9 cellular contexts compared by ENCODE assay signal in the genomic region with DNA sequence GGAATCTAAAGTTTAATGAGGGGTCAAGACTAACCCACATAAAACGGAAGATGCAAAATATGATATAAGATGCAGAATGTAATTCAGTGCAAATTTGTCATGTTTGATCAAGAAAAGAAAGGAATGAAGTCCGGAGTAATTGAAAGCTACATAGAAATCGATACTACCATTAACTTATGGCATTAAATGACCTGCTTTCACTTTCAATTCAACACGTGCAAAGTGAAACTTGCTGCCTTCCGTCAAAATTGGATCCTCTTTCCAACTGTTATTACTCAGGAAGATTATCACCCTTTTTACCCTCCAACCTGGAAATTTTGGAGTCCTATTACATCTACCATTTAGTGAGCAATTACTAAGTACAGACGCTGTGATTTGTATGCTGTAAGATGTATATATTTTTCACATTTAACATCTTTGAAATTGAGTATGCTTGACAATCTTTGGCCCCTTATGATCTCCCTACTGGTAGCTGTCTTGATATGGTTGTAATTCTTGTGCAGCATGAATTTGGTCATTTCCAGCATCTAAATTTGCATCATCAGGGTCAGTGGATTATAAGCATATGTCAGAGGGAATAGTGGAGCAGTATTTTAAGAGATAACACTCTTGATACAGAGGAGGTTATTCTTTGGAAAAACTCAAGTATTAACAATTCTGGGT. TPM values are rescaled to one million over a fixed set of nuclear protein-coding genes. Genes with fewer than 3 reads are reported as not detected.
A peak's percentile ranks its signal among the peaks of the same experiment; 100 is the strongest.
DNase-seq lines count a peak whose midpoint lies in the region; ATAC-seq and TF ChIP-seq lines count a peak whose summit lies in the region.
"Had no signal": no experiment of that assay in that cellular context is flagged by ENCODE, and none has a peak within 500 bp of the region (broad histone marks: within the 10 kb centered on the region; RNA-seq: fewer than 3 reads in every experiment).

No MANE protein-coding gene starts in this region.

- H3K4me1 ChIP-seq in left ventricle myocardium inferior (no peaks in the 10 kb centered on the region), Karpas-422 (ENCODE audit: low read length) (peaks cover 12% of the 10 kb centered on the region), adipocyte (ENCODE audit: control insufficient read depth, insufficient read depth, low read length) (no peaks in the 10 kb centered on the region), subcutaneous abdominal adipose tissue (ENCODE audit: control insufficient read depth in 5 of 5, insufficient read depth in 5 of 5, low read length in 5 of 5) (no peaks in the 10 kb centered on the region)

- H3K79me2 ChIP-seq in Karpas-422 (ENCODE audit: low read length), result no peaks in the 10 kb centered on the region

- H3K27me3 ChIP-seq in left ventricle myocardium inferior (ENCODE audit: low read depth) (no peaks in the 10 kb centered on the region), Karpas-422 (ENCODE audit: low read length) (no peaks in the 10 kb centered on the region), adipocyte (replicated peaks; ENCODE audit: control insufficient read depth, insufficient read depth, low read length) (no peaks in the 10 kb centered on the region), subcutaneous abdominal adipose tissue (ENCODE audit: control insufficient read depth in 5 of 5, insufficient read depth in 4 of 5, low read length in 5 of 5) (no peaks in the 10 kb centered on the region)

- H4K20me1 ChIP-seq in Karpas-422 (ENCODE audit: insufficient read depth, low read depth, low read length), result no peaks in the 10 kb centered on the region

- H2AFZ ChIP-seq in Karpas-422 (ENCODE audit: low read length), result peak overlapping the region; percentile 96

- ATAC-seq in left cardiac atrium, result no peak
- no peak for ATAC-seq in sciatic nerve

- H3K9me2 ChIP-seq in Karpas-422 (replicated peaks; ENCODE audit: insufficient read depth, low read length), result no peaks in the 10 kb centered on the region

- no peak for TF ChIP-seq CTCF in left ventricle myocardium inferior (IDR thresholded peaks at IDR 0.05; ENCODE audit: borderline replicate concordance)

- H3K4me3 ChIP-seq in left ventricle myocardium inferior, result peak overlapping the region; percentile 32
- H3K4me3 ChIP-seq in Karpas-422 (ENCODE audit: low read length), result peak overlapping the region; percentile 58
- peak overlapping the region; percentile 29 for H3K4me3 ChIP-seq in adipocyte (ENCODE audit: low read length)
- peak overlapping the region in 4 of 5 donors; percentile 32 to 53 (median 38) for H3K4me3 ChIP-seq in subcutaneous abdominal adipose tissue (ENCODE audit: low read depth in 1 of 5, low read length in 5 of 5)

- peak overlapping the region; percentile 70 for H3K4me2 ChIP-seq in Karpas-422 (ENCODE audit: low read depth, low read length, poor library complexity, severe bottlenecking)

- H3K9ac ChIP-seq in Karpas-422 (ENCODE audit: low read length) (peak overlapping the region; percentile 19), adipocyte (ENCODE audit: low read length) (no peak overlapping the region), subcutaneous abdominal adipose tissue (ENCODE audit: low read length in 5 of 5) (no peak overlapping the region)

- no peak for DNase-seq in left ventricle myocardium inferior
- no peak for DNase-seq in left cardiac atrium
- DNase-seq in Karpas-422, result peak; percentile 43
- DNase-seq in adipocyte (ENCODE audit: low read depth), result peak; percentile 24
- DNase-seq in caudate nucleus (lab: John Stamatoyannopoulos, UW), result no peak
- DNase-seq in sciatic nerve (ENCODE audit: low spot score), result no peak
- no peak for DNase-seq in HCEC 1CT

- H3K36me3 ChIP-seq in left ventricle myocardium inferior (no peaks in the 10 kb centered on the region), Karpas-422 (ENCODE audit: insufficient read depth, low read length) (no peaks in the 10 kb centered on the region), adipocyte (ENCODE audit: control insufficient read depth, insufficient read depth, low read length, severe bottlenecking) (no peaks in the 10 kb centered on the region), subcutaneous abdominal adipose tissue (ENCODE audit: control insufficient read depth in 5 of 5, insufficient read depth in 5 of 5, low read length in 5 of 5) (no peaks in the 10 kb centered on the region)

- H3K9me3 ChIP-seq in left ventricle myocardium inferior (replicated peaks), result no peaks in the 10 kb centered on the region
- no peaks in the 10 kb centered on the region for H3K9me3 ChIP-seq in Karpas-422 (ENCODE audit: low read length)
- no peaks in the 10 kb centered on the region for H3K9me3 ChIP-seq in adipocyte (ENCODE audit: control insufficient read depth, low read length)
- no peaks in the 10 kb centered on the region for H3K9me3 ChIP-seq in subcutaneous abdominal adipose tissue (ENCODE audit: control insufficient read depth in 5 of 5, low read length in 5 of 5)

- H3K27ac ChIP-seq in left ventricle myocardium inferior (replicated peaks) (no peak overlapping the region), Karpas-422 (ENCODE audit: low read length) (no peak overlapping the region), subcutaneous abdominal adipose tissue (ENCODE audit: low read depth, low read length) (no peak overlapping the region), caudate nucleus (ENCODE audit: low read depth, low read length) (no peak overlapping the region)

- intact Hi-C loops in left ventricle myocardium inferior (cut with micrococcal nuclease), result no loop called here
- intact Hi-C loops in left cardiac atrium (cut with DNase I), result no loop called here
- intact Hi-C loops in sciatic nerve (cut with DNase I), result no loop called here

RNA-seq across cellular contexts. Expression of a gene that starts 18.6 kb away (rescaled TPM):
- total RNA-seq in left ventricle myocardium inferior, result 0.03 TPM
- under 1 TPM in 1 of 2 donors, not detected in 1; 0.18 TPM for total RNA-seq in left cardiac atrium
- total RNA-seq in Karpas-422 (2014; rRNA removed; shearing (Covaris generic); ENCODE audit: low replicate concordance), result 0.04 and 0.11 TPM in 2 replicates
- total RNA-seq in sciatic nerve, result 0.22 TPM
- total RNA-seq: kidney epithelial cell had no signal

Comparison
In these comparisons a context has a peak if more than half of its experiments do, and no peak if none do; other contexts are left out.
1. DNase-seq: peak in Karpas-422 (single experiment) and adipocyte (single experiment); none in left ventricle myocardium inferior (single experiment), left cardiac atrium (single experiment), caudate nucleus (0 of 61), sciatic nerve (single experiment) and HCEC 1CT (single experiment).
2. Peak in every context shown above with its lines, with median percentiles within 50 percentile points of each other: H3K4me3 ChIP-seq.